Comparison of ENCODE assay signal across 18 cellular contexts in genomic region chr2:31248139-31248538, GRCh38. TPM values are rescaled to one million over a fixed set of nuclear protein-coding genes. Genes with fewer than 3 reads are reported as not detected.
"Had no signal": no experiment of that assay in that cellular context is flagged by ENCODE, and none has a peak within 500 bp of the region (broad histone marks: within the 10 kb centered on the region; RNA-seq: fewer than 3 reads in every experiment).

No MANE protein-coding gene starts in this region.

- H3K9me3 Mint-ChIP-seq: immature natural killer cell; naive thymus-derived CD8-positive, alpha-beta T cell; type B pancreatic cell had no signal

- H3K27ac ChIP-seq: foreskin keratinocyte, left ventricle myocardium inferior, lower lobe of right lung, neutrophil, sigmoid colon, skin epidermis had no signal

- H3K27me3 ChIP-seq: foreskin keratinocyte, neutrophil, sigmoid colon had no signal

- H3K4me3 Mint-ChIP-seq: immature natural killer cell; naive thymus-derived CD8-positive, alpha-beta T cell; type B pancreatic cell had no signal

- H3K27me3 Mint-ChIP-seq: naive thymus-derived CD8-positive, alpha-beta T cell; type B pancreatic cell had no signal

- H3K4me1 ChIP-seq: foreskin keratinocyte, lower lobe of right lung, sigmoid colon had no signal

- H3K36me3 ChIP-seq: neutrophil, sigmoid colon had no signal

- ATAC-seq: foreskin keratinocyte; left cardiac atrium; lower lobe of right lung; mucosa of descending colon; naive thymus-derived CD8-positive, alpha-beta T cell had no signal

- H3K4me3 ChIP-seq: left ventricle myocardium inferior, lower lobe of right lung, mucosa of descending colon, sigmoid colon, skin epidermis had no signal

- DNase-seq: dermis blood vessel endothelial cell; erythroblast; foreskin keratinocyte; immature natural killer cell; kidney; left cardiac atrium; left ventricle myocardium inferior; lower lobe of right lung; mesendoderm; mucosa of descending colon; naive thymus-derived CD8-positive, alpha-beta T cell; sigmoid colon; stimulated activated CD4-positive, alpha-beta T cell treated with anti-CD3 and anti-CD28 coated beads, Interleukin-2, amount 100 ng/mL, for 24 hours; stimulated activated CD4-positive, alpha-beta T cell treated with anti-CD3 and anti-CD28 coated beads, Interleukin-4, amount 100 ng/mL, for 4 hours; stimulated activated naive CD4-positive, alpha-beta T cell treated with Interleukin-2 at 50 U/mL for 16 hours had no signal

- H3K9me3 ChIP-seq: left ventricle myocardium inferior, lower lobe of right lung, mucosa of descending colon, neutrophil, sigmoid colon had no signal

- H3K27ac Mint-ChIP-seq: immature natural killer cell; naive thymus-derived CD8-positive, alpha-beta T cell; type B pancreatic cell had no signal

RNA-seq across cellular contexts. Expression of gene CAPN14, which starts 30.8 kb away (rescaled TPM):
- total RNA-seq: dermis blood vessel endothelial cell had no signal
- polyA plus RNA-seq: immature natural killer cell had no signal
